ENCODE assay signal across 1 cellular context in the genomic region with DNA sequence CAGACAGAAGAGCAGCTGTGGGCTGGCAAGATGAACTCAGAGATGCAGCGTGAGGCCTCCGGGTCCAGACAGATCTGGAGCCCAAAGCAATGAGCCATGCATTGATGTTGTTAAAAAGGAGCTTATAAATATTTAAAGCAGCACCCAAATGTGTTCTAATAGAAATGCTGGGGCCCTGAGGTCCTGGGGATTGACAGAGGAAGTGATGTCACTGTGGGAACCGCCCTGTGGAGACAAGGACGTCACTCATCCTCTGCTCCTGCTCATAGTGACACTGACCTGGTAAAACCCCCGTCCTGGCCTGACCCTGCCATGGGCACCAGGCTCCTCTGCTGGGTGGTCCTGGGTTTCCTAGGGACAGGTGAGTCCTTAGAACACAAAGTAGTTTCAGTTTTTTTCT.
TF ChIP-seq lines count a peak whose summit lies in the region.

No MANE protein-coding gene starts in this region.

TF ChIP-seq in IMR-90, 13 proteins besides CTCF, POLR2A, EP300 and RAD21 (continued from another document):
- TF ChIP-seq, protein P1, sequence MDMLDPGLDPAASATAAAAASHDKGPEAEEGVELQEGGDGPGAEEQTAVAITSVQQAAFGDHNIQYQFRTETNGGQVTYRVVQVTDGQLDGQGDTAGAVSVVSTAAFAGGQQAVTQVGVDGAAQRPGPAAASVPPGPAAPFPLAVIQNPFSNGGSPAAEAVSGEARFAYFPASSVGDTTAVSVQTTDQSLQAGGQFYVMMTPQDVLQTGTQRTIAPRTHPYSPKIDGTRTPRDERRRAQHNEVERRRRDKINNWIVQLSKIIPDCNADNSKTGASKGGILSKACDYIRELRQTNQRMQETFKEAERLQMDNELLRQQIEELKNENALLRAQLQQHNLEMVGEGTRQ (IDR thresholded peaks at IDR 0.05; ENCODE audit: low read depth, low read length), result no peak
- TF ChIP-seq NFE2L2 (IDR thresholded peaks at IDR 0.05; ENCODE audit: low read depth, low read length) (no peak), SMC3 (IDR thresholded peaks at IDR 0.05; ENCODE audit: low read depth, low read length) (no peak), RFX5 (IDR thresholded peaks at IDR 0.05; ENCODE audit: low read depth, low read length) (no peak), BHLHE40 (IDR thresholded peaks at IDR 0.05; ENCODE audit: low read depth, low read length) (no peak), MAFK (IDR thresholded peaks at IDR 0.05; ENCODE audit: low read depth, low read length) (no peak)
- TF ChIP-seq, protein P2, sequence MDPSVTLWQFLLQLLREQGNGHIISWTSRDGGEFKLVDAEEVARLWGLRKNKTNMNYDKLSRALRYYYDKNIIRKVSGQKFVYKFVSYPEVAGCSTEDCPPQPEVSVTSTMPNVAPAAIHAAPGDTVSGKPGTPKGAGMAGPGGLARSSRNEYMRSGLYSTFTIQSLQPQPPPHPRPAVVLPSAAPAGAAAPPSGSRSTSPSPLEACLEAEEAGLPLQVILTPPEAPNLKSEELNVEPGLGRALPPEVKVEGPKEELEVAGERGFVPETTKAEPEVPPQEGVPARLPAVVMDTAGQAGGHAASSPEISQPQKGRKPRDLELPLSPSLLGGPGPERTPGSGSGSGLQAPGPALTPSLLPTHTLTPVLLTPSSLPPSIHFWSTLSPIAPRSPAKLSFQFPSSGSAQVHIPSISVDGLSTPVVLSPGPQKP (IDR thresholded peaks at IDR 0.05; ENCODE audit: borderline replicate concordance, low read depth, low read length), result no peak
